In genomic region chr15:38991126-38991525, GRCh38 we compare ENCODE assay signal across 8 cellular contexts.
DNase-seq lines count a peak whose midpoint lies in the region; TF ChIP-seq lines count a peak whose summit lies in the region.

No MANE protein-coding gene starts in this region.

- peaks cover 0 to 2% of the 10 kb centered on the region in 2 donors for H3K27me3 Mint-ChIP-seq in CD4-positive, alpha-beta memory T cell

- H3K27me3 ChIP-seq in ACC112 (ENCODE audit: insufficient read depth, low read length) (no peaks in the 10 kb centered on the region), kidney epithelial cell (ENCODE audit: control insufficient read depth, insufficient read depth, low read length) (no peaks in the 10 kb centered on the region)
- H3K27me3 ChIP-seq in CD4-positive, alpha-beta memory T cell (ENCODE audit: insufficient read depth, low read length) = no peaks in the 10 kb centered on the region

- H3K79me2 ChIP-seq in ACC112 (ENCODE audit: control insufficient read depth, insufficient read depth, low read length, unreplicated experiment) = no peaks in the 10 kb centered on the region

- H3K36me3 Mint-ChIP-seq in CD4-positive, alpha-beta memory T cell = no peaks in the 10 kb centered on the region

- H3K36me3 ChIP-seq in ACC112 (ENCODE audit: insufficient read depth, low read length) (no peaks in the 10 kb centered on the region), kidney epithelial cell (ENCODE audit: control insufficient read depth, insufficient read depth, low read length) (no peaks in the 10 kb centered on the region)
- no peaks in the 10 kb centered on the region for H3K36me3 ChIP-seq in CD4-positive, alpha-beta memory T cell (ENCODE audit: insufficient read depth, low read length)

- TF ChIP-seq CTCF in kidney epithelial cell (IDR thresholded peaks at IDR 0.05; ENCODE audit: insufficient read depth, low read length, poor library complexity, severe bottlenecking) = peak; percentile 55

- no peak overlapping the region for H3K4me3 ChIP-seq in ACC112 (ENCODE audit: low read depth, low read length)
- H3K4me3 ChIP-seq in kidney epithelial cell (ENCODE audit: low read depth, low read length) = no peak overlapping the region
- no peak overlapping the region for H3K4me3 ChIP-seq in CD4-positive, alpha-beta memory T cell (ENCODE audit: low read length in 2 of 2)

- no peaks in the 10 kb centered on the region for H3K9me3 ChIP-seq in CD4-positive, alpha-beta memory T cell (ENCODE audit: control insufficient read depth in 1 of 2, low read length in 2 of 2)

- intact Hi-C loops in CD4-positive, alpha-beta memory T cell (cut with micrococcal nuclease) = no loop called here

- H3K4me1 ChIP-seq in ACC112 (ENCODE audit: control insufficient read depth, insufficient read depth, low read length, unreplicated experiment) = peaks cover 34% of the 10 kb centered on the region
- H3K4me1 ChIP-seq in CD4-positive, alpha-beta memory T cell (ENCODE audit: insufficient read depth, low read length) = no peaks in the 10 kb centered on the region

- POLR2A ChIA-PET in CD4-positive, alpha-beta memory T cell (lab: Charles Lee; ENCODE audit: partially characterized antibody) = no interaction called here

- DNase-seq in HPDE6-E6E7 (ENCODE audit: extremely low spot score) = peak; percentile 13
- peak; percentile 71 for DNase-seq in astrocyte of the hippocampus (ENCODE audit: low read depth, low spot score)
- no peak for DNase-seq in kidney epithelial cell (ENCODE audit: low read depth)
- DNase-seq in CD4-positive, alpha-beta memory T cell = no peak
- DNase-seq in activated CD4-positive, alpha-beta T cell treated with anti-CD3 and anti-CD28 coated beads for 4 hours = no peak
- DNase-seq in activated CD4-positive, alpha-beta T cell treated with anti-CD3 and anti-CD28 coated beads for 48 hours = no peak
- no peak for DNase-seq in NCI-H748 (lab: John Stamatoyannopoulos, UW; ENCODE audit: unreplicated experiment)

- no peak overlapping the region for H3K27ac Mint-ChIP-seq in CD4-positive, alpha-beta memory T cell

- H3K4me1 Mint-ChIP-seq in CD4-positive, alpha-beta memory T cell = no peaks in the 10 kb centered on the region

- H3K9me3 Mint-ChIP-seq in CD4-positive, alpha-beta memory T cell = no peaks in the 10 kb centered on the region

- H3K27ac ChIP-seq in ACC112 (ENCODE audit: low read depth, low read length) = no peak overlapping the region; the same call in 1 of the 2 replicates
- H3K27ac ChIP-seq in CD4-positive, alpha-beta memory T cell (ENCODE audit: low read depth, low read length) = no peak overlapping the region

- CTCF ChIA-PET in CD4-positive, alpha-beta memory T cell (lab: Charles Lee; ENCODE audit: partially characterized antibody) = interaction anchor here (1.1 to 1.5 kb wide), 2 partner anchors 284 to 551 kb away, joined by 4 to 5 read pairs; no protein-coding TSS in a partner anchor

- peak overlapping the region; percentile 80 for H2AFZ ChIP-seq in ACC112 (ENCODE audit: low read length, unreplicated experiment)

- H3K4me3 Mint-ChIP-seq in CD4-positive, alpha-beta memory T cell = no peak overlapping the region

Comparison
In these comparisons a context has a peak if more than half of its experiments do, and no peak if none do; other contexts are left out.
1. DNase-seq: peak in HPDE6-E6E7 (single experiment) and astrocyte of the hippocampus (single experiment); none in kidney epithelial cell (single experiment), CD4-positive, alpha-beta memory T cell (0 of 5), activated CD4-positive, alpha-beta T cell treated with anti-CD3 and anti-CD28 coated beads for 4 hours (0 of 2), activated CD4-positive, alpha-beta T cell treated with anti-CD3 and anti-CD28 coated beads for 48 hours (single experiment) and NCI-H748 (single experiment).